8 cellular contexts compared by ENCODE assay signal in genomic region chr16:69754469-69755310, GRCh38. TPM values are rescaled to one million over a fixed set of nuclear protein-coding genes. Genes with fewer than 3 reads are reported as not detected.
DNase-seq lines count a peak whose midpoint lies in the region; ATAC-seq and TF ChIP-seq lines count a peak whose summit lies in the region.

Gene NOB1, minus strand, starts transcription at chr16:69754926. Its CDS starts 16 bp downstream, at chr16:69754910.

- H3K27me3 Mint-ChIP-seq in activated naive CD8-positive, alpha-beta T cell = no peaks in the 10 kb centered on the region
- H3K27me3 Mint-ChIP-seq in glutamatergic neuron (ENCODE audit: unreplicated experiment) (peaks cover 5% of the 10 kb centered on the region), osteocyte (ENCODE audit: unreplicated experiment) (peaks cover 3% of the 10 kb centered on the region)

- peaks cover 9% of the 10 kb centered on the region for H3K36me3 Mint-ChIP-seq in activated naive CD8-positive, alpha-beta T cell
- H3K36me3 Mint-ChIP-seq in glutamatergic neuron (ENCODE audit: unreplicated experiment) (no peaks in the 10 kb centered on the region), osteocyte (ENCODE audit: unreplicated experiment) (peaks cover 5% of the 10 kb centered on the region)

- DNase-seq in NCI-H1092 treated with DMSO at 0.1 percent for 48 hours (lab: John Stamatoyannopoulos, UW) = peak; percentile 96
- DNase-seq in SKM-1 (lab: John Stamatoyannopoulos, UW; ENCODE audit: unreplicated experiment) = peak; percentile 93
- DNase-seq in glutamatergic neuron = peak; percentile 96
- peak; percentile 99 for DNase-seq in osteocyte (ENCODE audit: extremely low spot score, unreplicated experiment)

- H3K4me1 ChIP-seq in thymus (ENCODE audit: control insufficient read depth, insufficient read depth, low read length) = peaks cover 4% of the 10 kb centered on the region

- H3K9me3 Mint-ChIP-seq in activated naive CD8-positive, alpha-beta T cell (ENCODE audit: low read depth) = no peaks in the 10 kb centered on the region
- H3K9me3 Mint-ChIP-seq in glutamatergic neuron (ENCODE audit: unreplicated experiment) (peaks cover 3% of the 10 kb centered on the region), osteocyte (ENCODE audit: unreplicated experiment) (no peaks in the 10 kb centered on the region)

- under 1% methylated on average over 58 of the region's 58 CpGs for WGBS in thymus

- H3K27ac Mint-ChIP-seq in activated naive CD8-positive, alpha-beta T cell = peak within 1 kb of the TSS; percentile 100
- H3K27ac Mint-ChIP-seq in glutamatergic neuron (ENCODE audit: unreplicated experiment) = peak within 1 kb of the TSS; percentile 95
- H3K27ac Mint-ChIP-seq in osteocyte (ENCODE audit: unreplicated experiment) = peak within 1 kb of the TSS; percentile 93

- H3K27me3 ChIP-seq in thymus (ENCODE audit: control insufficient read depth, insufficient read depth) = no peaks in the 10 kb centered on the region

- H3K9me3 ChIP-seq in thymus (ENCODE audit: control insufficient read depth) = no peaks in the 10 kb centered on the region

- H3K36me3 ChIP-seq in thymus (ENCODE audit: control insufficient read depth, insufficient read depth) = peaks cover 18% of the 10 kb centered on the region

- peak within 1 kb of the TSS; percentile 68 for H3K4me3 ChIP-seq in thymus (ENCODE audit: low read length)

- ATAC-seq in HG02610 (IDR thresholded peaks at IDR 0.05; ENCODE audit: unreplicated experiment) = peak; percentile 91

- TF ChIP-seq CTCF in GM12801 (IDR thresholded peaks at IDR 0.05; ENCODE audit: extremely low read depth, insufficient read length) (peak; percentile 77), glutamatergic neuron (IDR thresholded peaks at IDR 0.05; ENCODE audit: partially characterized antibody, unreplicated experiment) (peak; percentile 96), osteocyte (IDR thresholded peaks at IDR 0.05) (peak; percentile 97)

- peak within 1 kb of the TSS; percentile 100 for H3K4me3 Mint-ChIP-seq in activated naive CD8-positive, alpha-beta T cell
- peak within 1 kb of the TSS; percentile 100 for H3K4me3 Mint-ChIP-seq in glutamatergic neuron (ENCODE audit: unreplicated experiment)
- peak within 1 kb of the TSS; percentile 100 for H3K4me3 Mint-ChIP-seq in osteocyte (ENCODE audit: unreplicated experiment)

- peaks cover 24% of the 10 kb centered on the region for H3K4me1 Mint-ChIP-seq in activated naive CD8-positive, alpha-beta T cell (ENCODE audit: low read depth)
- H3K4me1 Mint-ChIP-seq in glutamatergic neuron (ENCODE audit: low read depth, unreplicated experiment) (no peaks in the 10 kb centered on the region), osteocyte (ENCODE audit: unreplicated experiment) (peaks cover 23% of the 10 kb centered on the region)

- no peak within 1 kb of the TSS for H3K27ac ChIP-seq in thymus (ENCODE audit: low read depth)

RNA-seq across cellular contexts. Expression of gene NOB1, which starts in this region (rescaled TPM):
- total RNA-seq in glutamatergic neuron (ENCODE audit: unreplicated experiment) (22.7 TPM), osteocyte (41.9 and 43.3 TPM in 2 replicates)
- polyA plus RNA-seq in thymus = 32.3 TPM
